ENCODE assay signal across 8 cellular contexts in the genomic region with DNA sequence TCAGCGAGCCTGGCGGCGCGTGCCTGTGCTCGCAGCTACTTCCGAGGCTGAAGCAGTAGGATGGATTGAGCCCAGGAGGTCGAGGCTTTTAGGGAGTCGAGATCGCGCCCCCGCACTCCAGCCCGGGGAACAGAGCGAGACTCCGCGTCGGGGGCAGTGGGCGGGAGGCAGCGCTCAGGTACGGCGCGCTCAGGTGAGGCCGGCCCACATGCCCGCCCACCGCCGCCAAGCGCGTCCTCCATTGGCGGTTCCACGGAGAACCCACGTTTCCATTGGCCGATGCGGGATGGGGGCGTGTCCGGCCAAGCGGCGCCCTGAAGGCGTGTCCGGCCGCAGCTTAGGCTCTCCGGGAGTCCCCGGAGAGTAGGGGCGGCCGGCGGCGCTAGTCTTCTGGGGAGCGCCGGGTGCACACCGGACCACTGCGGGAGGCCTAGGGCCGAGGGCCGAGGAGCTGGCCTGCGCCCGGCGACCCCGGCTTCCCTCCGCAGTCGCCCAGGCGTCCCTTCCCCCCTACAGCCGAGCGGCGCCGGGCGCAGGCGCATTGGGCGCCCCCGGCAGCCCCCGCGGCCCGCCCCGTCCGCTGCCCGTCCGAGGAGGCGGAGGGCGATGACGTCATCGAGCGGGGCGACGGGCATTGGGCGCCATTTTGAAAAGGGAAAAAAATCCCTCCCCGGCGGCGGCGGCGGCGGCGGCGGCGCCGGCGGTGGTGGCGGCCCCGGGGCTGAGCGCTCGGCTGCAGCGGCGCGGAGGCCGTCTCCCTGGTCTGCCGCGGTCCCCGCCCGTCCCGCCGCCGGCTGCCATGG. TPM values are rescaled to one million over a fixed set of nuclear protein-coding genes. Genes with fewer than 3 reads are reported as not detected.
DNase-seq lines count a peak whose midpoint lies in the region; ATAC-seq, FAIRE-seq and TF ChIP-seq lines count a peak whose summit lies in the region.

A gene (plus strand): TSS at position 659 of the 803 bp plus-strand sequence. CDS start 141 bp downstream, at position 800.

- FAIRE-seq in GM12892 (lab: Jason Lieb, UNC): no peak

- TF ChIP-seq POLR2A in GM12892 (IDR thresholded peaks at IDR 0.05; ENCODE audit: low read depth, low read length) (no peak; the same call in 1 of the 2 replicates), prostate gland (IDR thresholded peaks at IDR 0.05) (peak; percentile 84)

- peak; percentile 92 for ATAC-seq in HG02798 (IDR thresholded peaks at IDR 0.05; ENCODE audit: poor library complexity, unreplicated experiment)

- no peaks in the 10 kb centered on the region for H3K9me3 Mint-ChIP-seq in T-helper 1 cell treated with Interleukin-12 subunit alpha and Interleukin-12 subunit beta and Interleukin-4 antibody, amounts not matched to agents 30 μg/mL and 1 μg/mL, for 36 hours

- DNase-seq in GM12892 (ENCODE audit: insufficient read length) (peak; percentile 95), NCI-H1417 treated with DMSO at 0.1 percent for 48 hours (lab: John Stamatoyannopoulos, UW) (peak; percentile 40), amniotic stem cell (lab: John Stamatoyannopoulos, UW) (peak; percentile 92), left ventricle myocardium inferior (peak; percentile 94), prostate gland (ENCODE audit: low spot score) (peak; percentile 95), ureter (ENCODE audit: low spot score) (peak; percentile 95)

- H3K36me3 Mint-ChIP-seq in T-helper 1 cell treated with Interleukin-12 subunit alpha and Interleukin-12 subunit beta and Interleukin-4 antibody, amounts not matched to agents 30 μg/mL and 1 μg/mL, for 36 hours (ENCODE audit: low read depth): peaks cover 9% of the 10 kb centered on the region

- H3K27me3 ChIP-seq in left ventricle myocardium inferior (ENCODE audit: low read depth) (peaks cover 18% of the 10 kb centered on the region), prostate gland (replicated peaks; ENCODE audit: insufficient read depth) (no peaks in the 10 kb centered on the region)

- peak within 1 kb of the TSS; percentile 81 for H3K27ac Mint-ChIP-seq in T-helper 1 cell treated with Interleukin-12 subunit alpha and Interleukin-12 subunit beta and Interleukin-4 antibody, amounts not matched to agents 30 μg/mL and 1 μg/mL, for 36 hours

- WGBS in prostate gland: under 1% methylated on average over 76 of the region's 107 CpGs

- H3K27ac ChIP-seq in left ventricle myocardium inferior (replicated peaks) (peak within 1 kb of the TSS; percentile 98), prostate gland (peak within 1 kb of the TSS; percentile 89 to 95)

- H3K9me3 ChIP-seq in left ventricle myocardium inferior (replicated peaks): no peaks in the 10 kb centered on the region
- H3K9me3 ChIP-seq in prostate gland: no peaks in the 10 kb centered on the region

- H3K4me1 ChIP-seq in left ventricle myocardium inferior: peaks cover 57% of the 10 kb centered on the region
- H3K4me1 ChIP-seq in prostate gland (replicated peaks): peaks cover 11% of the 10 kb centered on the region

- no peak for TF ChIP-seq CTCF in left ventricle myocardium inferior (IDR thresholded peaks at IDR 0.05; ENCODE audit: borderline replicate concordance)
- TF ChIP-seq CTCF in prostate gland (IDR thresholded peaks at IDR 0.05): peak in 2 of 4 experiments; percentile 18 to 25

- H3K4me3 Mint-ChIP-seq in T-helper 1 cell treated with Interleukin-12 subunit alpha and Interleukin-12 subunit beta and Interleukin-4 antibody, amounts not matched to agents 30 μg/mL and 1 μg/mL, for 36 hours: peak within 1 kb of the TSS; percentile 89

- H3K27me3 Mint-ChIP-seq in T-helper 1 cell treated with Interleukin-12 subunit alpha and Interleukin-12 subunit beta and Interleukin-4 antibody, amounts not matched to agents 30 μg/mL and 1 μg/mL, for 36 hours (ENCODE audit: low read depth): peaks cover 13% of the 10 kb centered on the region

- intact Hi-C loops in left ventricle myocardium inferior (cut with micrococcal nuclease) (no loop called here), prostate gland (cut with DNase I) (loop anchor here (5.0 kb wide), 1 partner anchor 82 kb away; a partner anchor contains a TSS)

- H3K4me1 Mint-ChIP-seq in T-helper 1 cell treated with Interleukin-12 subunit alpha and Interleukin-12 subunit beta and Interleukin-4 antibody, amounts not matched to agents 30 μg/mL and 1 μg/mL, for 36 hours (ENCODE audit: low read depth): peaks cover 38% of the 10 kb centered on the region

- H3K4me3 ChIP-seq in left ventricle myocardium inferior (peak within 1 kb of the TSS; percentile 92), prostate gland (peak within 1 kb of the TSS; percentile 77 to 92)

- no peaks in the 10 kb centered on the region for H3K36me3 ChIP-seq in left ventricle myocardium inferior
- no peaks in the 10 kb centered on the region for H3K36me3 ChIP-seq in prostate gland

RNA-seq across cellular contexts. Expression of the gene that starts here (rescaled TPM):
- 24.1 TPM for polyA plus RNA-seq in GM12892 (2012; ENCODE audit: missing spikeins)
- total RNA-seq in left ventricle myocardium inferior (38.2 TPM), prostate gland (10 to 100 TPM; 37.0 to 55.2 TPM), ureter (47.0 TPM)

Comparison
In these comparisons a context has a peak if more than half of its experiments do, and no peak if none do; other contexts are left out.
1. Peak in every context shown above with its lines: DNase-seq, ATAC-seq, H3K4me3 ChIP-seq and H3K27ac ChIP-seq.
2. DNase-seq: peak in every context shown above with its lines; median percentile 95 in GM12892; 95 in prostate gland; 95 in ureter; 94 in left ventricle myocardium inferior; 92 in amniotic stem cell; 40 in NCI-H1417 treated with DMSO at 0.1 percent for 48 hours.